ENCODE assay signal across 1 cellular context in genomic region chr6:118895241-118895561, GRCh38.
A peak's percentile ranks its signal among the peaks of the same experiment; 100 is the strongest.
TF ChIP-seq lines count a peak whose summit lies in the region.

No MANE protein-coding gene starts in this region.

TF ChIP-seq in GM12878, 131 proteins besides CTCF, POLR2A, EP300 and RAD21:
- TF ChIP-seq SP1 (IDR thresholded peaks at IDR 0.05; ENCODE audit: low read depth, low read length) (no peak), SMAD1 (IDR thresholded peaks at IDR 0.05; ENCODE audit: low read depth, partially characterized antibody) (no peak), ZNF592 (IDR thresholded peaks at IDR 0.05) (no peak), IKZF1 (conservative IDR thresholded peaks at IDR 0.05) (0 out of 2 replicates have a peak, but pooled peaks have one; percentile 26), STAT1 (conservative IDR thresholded peaks at IDR 0.05) (0 out of 2 replicates have a peak, but pooled peaks have one; percentile 52), RB1 (IDR thresholded peaks at IDR 0.05; ENCODE audit: borderline replicate concordance) (0 out of 2 replicates have a peak, but pooled peaks have one; percentile 5), NR2F1 (conservative IDR thresholded peaks at IDR 0.05) (no peak), RELA (IDR thresholded peaks at IDR 0.05; ENCODE audit: borderline replicate concordance, partially characterized antibody) (no peak), ZBTB40 (IDR thresholded peaks at IDR 0.05; ENCODE audit: borderline replicate concordance) (0 out of 2 replicates have a peak, but pooled peaks have one; percentile 15), PRDM15 (CRISPR knock-in tag; IDR thresholded peaks at IDR 0.05) (0 out of 2 replicates have a peak, but pooled peaks have one; percentile 22)
TF ChIP-seq in GM12878: peak in this region for 5.
